Comparison of ENCODE assay signal across 11 cellular contexts in genomic region chr10:92238062-92238585, GRCh38. TPM values are rescaled to one million over a fixed set of nuclear protein-coding genes. Genes with fewer than 3 reads are reported as not detected.
A peak's percentile ranks its signal among the peaks of the same experiment; 100 is the strongest.
DNase-seq lines count a peak whose midpoint lies in the region; ATAC-seq and TF ChIP-seq lines count a peak whose summit lies in the region.
"Had no signal": no experiment of that assay in that cellular context is flagged by ENCODE, and none has a peak within 500 bp of the region (broad histone marks: within the 10 kb centered on the region; RNA-seq: fewer than 3 reads in every experiment).

No MANE protein-coding gene starts in this region.

- intact Hi-C loops in Calu3 (cut with micrococcal nuclease; ENCODE audit: unreplicated experiment) = no loop called here

- H3K36me3 Mint-ChIP-seq in Calu3 (ENCODE audit: insufficient read depth, unreplicated experiment) = peaks cover 27% of the 10 kb centered on the region
- no peaks in the 10 kb centered on the region for H3K36me3 Mint-ChIP-seq in WTC11

- CTCF ChIA-PET in Calu3 (lab: Charles Lee) (interaction anchor here (0.6 to 1.0 kb wide), 4 partner anchors 18 to 89 kb away, joined by 3 to 4 read pairs (median 3); partner anchors contain the start of genes CPEB3 and MARCHF5), WTC11 (lab: Charles Lee) (interaction anchor here (1.0 kb wide), 1 partner anchor 21 kb away, joined by 3 read pairs; no protein-coding TSS in a partner anchor)

- no peak for ATAC-seq in WTC11
- ATAC-seq in GM19395 (IDR thresholded peaks at IDR 0.05; ENCODE audit: unreplicated experiment) = no peak
- no peak for ATAC-seq in HG03432 (IDR thresholded peaks at IDR 0.05; ENCODE audit: unreplicated experiment)

- DNase-seq in Calu3 (no peak), WTC11 (ENCODE audit: low spot score) (no peak), hippocampal formation (lab: John Stamatoyannopoulos, UW) (peak; percentile 2 to 17), pons (ENCODE audit: low spot score) (peak; percentile 37), putamen (ENCODE audit: low spot score) (no peak), GDM1 (lab: John Stamatoyannopoulos, UW) (no peak)
- DNase-seq: activated effector memory CD4-positive, alpha-beta T cell treated with anti-CD3 and anti-CD28 coated beads, Interleukin-2, amount 50 U/mL, for 16 hours; DMS 273 treated with DMSO at 0.1 percent for 48 hours; NCI-H446 had no signal

- no peaks in the 10 kb centered on the region for H3K27me3 Mint-ChIP-seq in Calu3 (ENCODE audit: unreplicated experiment)
- H3K27me3 Mint-ChIP-seq in WTC11 (ENCODE audit: low read depth) = peaks cover 40% of the 10 kb centered on the region

- POLR2A ChIA-PET in WTC11 (lab: Charles Lee) = interaction anchor here (2.1 kb wide), 1 partner anchor 53 kb away, joined by 8 read pairs; the partner anchor contains the start of genes CPEB3 and MARCHF5

- peaks cover 34% of the 10 kb centered on the region for H3K4me1 Mint-ChIP-seq in Calu3 (ENCODE audit: low read depth, unreplicated experiment)
- peaks cover 31% of the 10 kb centered on the region for H3K4me1 Mint-ChIP-seq in WTC11

- H3K27ac Mint-ChIP-seq in Calu3 (ENCODE audit: unreplicated experiment) (peak overlapping the region; percentile 89), WTC11 (no peak overlapping the region)

- H3K9me3 Mint-ChIP-seq in Calu3 (ENCODE audit: low read depth, unreplicated experiment) = no peaks in the 10 kb centered on the region
- no peaks in the 10 kb centered on the region for H3K9me3 Mint-ChIP-seq in WTC11

- TF ChIP-seq CTCF in Calu3 (IDR thresholded peaks at IDR 0.05; ENCODE audit: unreplicated experiment) = no peak
- TF ChIP-seq CTCF in WTC11 (IDR thresholded peaks at IDR 0.05) = no peak

- no TSS peak for BruUV-seq in Calu3 (replicated peaks; lab: Mats Ljungman, UMichigan)

- H3K4me3 Mint-ChIP-seq in Calu3 (ENCODE audit: low read depth, unreplicated experiment) = peak overlapping the region; percentile 78
- peak overlapping the region; percentile 91; the same call in 1 of the 2 replicates for H3K4me3 Mint-ChIP-seq in WTC11

TF ChIP-seq in WTC11, 78 proteins besides CTCF, POLR2A, EP300 and RAD21:
- no peak for TF ChIP-seq GRHL2 (CRISPR knock-in tag; IDR thresholded peaks at IDR 0.05; ENCODE audit: insufficient replicate concordance, severe bottlenecking)
- TF ChIP-seq ZNF423 (CRISPR knock-in tag; IDR thresholded peaks at IDR 0.05) = no peak
- TF ChIP-seq ZNF121 (CRISPR knock-in tag; IDR thresholded peaks at IDR 0.05) = no peak
- TF ChIP-seq NR1H2 (CRISPR knock-in tag; IDR thresholded peaks at IDR 0.05) = no peak
- TF ChIP-seq ZNF263 (CRISPR knock-in tag; IDR thresholded peaks at IDR 0.05; ENCODE audit: low read depth) = no peak
- TF ChIP-seq NFATC4 (CRISPR knock-in tag; IDR thresholded peaks at IDR 0.05) = no peak
- TF ChIP-seq FOXK1 (CRISPR knock-in tag; IDR thresholded peaks at IDR 0.05) = no peak
- no peak for TF ChIP-seq ZNF671 (CRISPR knock-in tag; IDR thresholded peaks at IDR 0.05)
- TF ChIP-seq ZMAT4 (CRISPR knock-in tag; IDR thresholded peaks at IDR 0.05) = no peak
TF ChIP-seq in WTC11: peak in this region for 0.

RNA-seq across cellular contexts. Expression of gene CPEB3, which starts 52.8 kb away (rescaled TPM):
- total RNA-seq in Calu3 (2022) (2.8 and 3.6 TPM in 2 replicates), WTC11 (2021) (1.9 to 2.4 TPM (median 2.4 TPM) in 3 replicates)

RNA-seq across cellular contexts. Expression of gene MARCHF5, which starts 52.8 kb away (rescaled TPM):
- total RNA-seq in Calu3 (2022) (27.1 and 28.1 TPM in 2 replicates), WTC11 (2021) (26.7 to 32.2 TPM (median 26.8 TPM) in 3 replicates)

Comparison
In these comparisons a context has a peak if more than half of its experiments do, and no peak if none do; other contexts are left out.
1. DNase-seq: peak in hippocampal formation (2 of 2) and pons (single experiment); none in Calu3 (single experiment), WTC11 (single experiment), putamen (single experiment) and GDM1 (single experiment).